ENCODE assay signal across 14 cellular contexts in genomic region chr3:138578141-138578540, GRCh38. TPM values are rescaled to one million over a fixed set of nuclear protein-coding genes. Genes with fewer than 3 reads are reported as not detected.
DNase-seq lines count a peak whose midpoint lies in the region; ATAC-seq and TF ChIP-seq lines count a peak whose summit lies in the region.
"Had no signal": no experiment of that assay in that cellular context is flagged by ENCODE, and none has a peak within 500 bp of the region (broad histone marks: within the 10 kb centered on the region; RNA-seq: fewer than 3 reads in every experiment).

No MANE protein-coding gene starts in this region.

- H3K9me2 ChIP-seq in DOHH2 (replicated peaks; ENCODE audit: control insufficient read depth, low read length) = no peaks in the 10 kb centered on the region

- peaks cover 32% of the 10 kb centered on the region for H3K36me3 Mint-ChIP-seq in activated T-helper 2 cell treated with anti-CD3 and anti-CD28 coated beads, Interferon-gamma antibody, Interleukin-2, Interleukin-4, amounts not matched to agents 10 μg/mL and 5 μg/mL and 100 μg/mL, durations not matched to agents 14 hours and 24 hours and 36 hours (ENCODE audit: low read depth)
- H3K36me3 Mint-ChIP-seq: stimulated activated effector memory CD8-positive, alpha-beta T cell treated with anti-CD3 and anti-CD28 coated beads, Interleukin-12 subunit alpha, Interleukin-12 subunit beta, amount 100 ng/mL, for 72 hours had no signal

- ATAC-seq in GM19455 (IDR thresholded peaks at IDR 0.05; ENCODE audit: unreplicated experiment) = peak; percentile 87
- ATAC-seq in HG03135 (IDR thresholded peaks at IDR 0.05; ENCODE audit: unreplicated experiment) = peak; percentile 96
- ATAC-seq: right lobe of liver; stimulated activated effector memory CD8-positive, alpha-beta T cell treated with anti-CD3 and anti-CD28 coated beads, Interleukin-12 subunit alpha, Interleukin-12 subunit beta, amount 100 ng/mL, for 72 hours had no signal

- H4K20me1 ChIP-seq in DOHH2 (ENCODE audit: control insufficient read depth, insufficient read depth, low read depth, low read length) = no peaks in the 10 kb centered on the region

- H3K27me3 Mint-ChIP-seq in activated T-helper 2 cell treated with anti-CD3 and anti-CD28 coated beads, Interferon-gamma antibody, Interleukin-2, Interleukin-4, amounts not matched to agents 10 μg/mL and 5 μg/mL and 100 μg/mL, durations not matched to agents 14 hours and 24 hours and 36 hours (ENCODE audit: low read depth) = no peaks in the 10 kb centered on the region

- no peaks in the 10 kb centered on the region for H3K36me3 ChIP-seq in DOHH2 (ENCODE audit: control insufficient read depth, low read length)
- H3K36me3 ChIP-seq: colonic mucosa, right lobe of liver had no signal

- no peaks in the 10 kb centered on the region for H3F3A ChIP-seq in DOHH2 (ENCODE audit: control insufficient read depth, insufficient read depth)

- peaks cover 17% of the 10 kb centered on the region for H3K79me2 ChIP-seq in DOHH2 (ENCODE audit: control insufficient read depth, low read length)

- H3K27me3 ChIP-seq in DOHH2 (ENCODE audit: control insufficient read depth, low read length) = no peaks in the 10 kb centered on the region
- H3K27me3 ChIP-seq: colonic mucosa, right lobe of liver had no signal

- H3K9me3 Mint-ChIP-seq in activated T-helper 2 cell treated with anti-CD3 and anti-CD28 coated beads, Interferon-gamma antibody, Interleukin-2, Interleukin-4, amounts not matched to agents 10 μg/mL and 5 μg/mL and 100 μg/mL, durations not matched to agents 14 hours and 24 hours and 36 hours = peaks cover 33% of the 10 kb centered on the region

- H3K27ac ChIP-seq in DOHH2 (ENCODE audit: low read depth, low read length) (no peak overlapping the region), caudate nucleus (ENCODE audit: low read depth, low read length) (no peak overlapping the region)
- H3K27ac ChIP-seq: colonic mucosa, HL-60, right lobe of liver had no signal

- DNase-seq in activated T-helper 2 cell treated with anti-CD3 and anti-CD28 coated beads, Interferon-gamma antibody, Interleukin-2, Interleukin-4, amounts not matched to agents 10 μg/mL and 5 μg/mL and 100 μg/mL, durations not matched to agents 14 hours and 24 hours and 36 hours (ENCODE audit: low spot score) = no peak
- no peak for DNase-seq in effector CD8-positive, alpha-beta T cell (lab: John Stamatoyannopoulos, UW)
- no peak for DNase-seq in SW480 (ENCODE audit: low spot score)
- no peak for DNase-seq in NCI-H524 treated with DMSO at 0.1 percent for 48 hours (lab: John Stamatoyannopoulos, UW)
- no peak for DNase-seq in caudate nucleus (lab: John Stamatoyannopoulos, UW)
- DNase-seq: colonic mucosa, DMS153, NCI-H774, right lobe of liver had no signal

- intact Hi-C loops in activated T-helper 2 cell treated with anti-CD3 and anti-CD28 coated beads, Interferon-gamma antibody, Interleukin-2, Interleukin-4, amounts not matched to agents 10 μg/mL and 5 μg/mL and 100 μg/mL, durations not matched to agents 14 hours and 24 hours and 36 hours (cut with micrococcal nuclease) = loop anchor here (5.0 kb wide), 1 partner anchor 66 kb away; no protein-coding TSS in a partner anchor

- H3K4me2 ChIP-seq in DOHH2 (ENCODE audit: low read length) = peak overlapping the region; percentile 15

- H3K4me1 Mint-ChIP-seq in activated T-helper 2 cell treated with anti-CD3 and anti-CD28 coated beads, Interferon-gamma antibody, Interleukin-2, Interleukin-4, amounts not matched to agents 10 μg/mL and 5 μg/mL and 100 μg/mL, durations not matched to agents 14 hours and 24 hours and 36 hours (ENCODE audit: low read depth) = peaks cover 32% of the 10 kb centered on the region

- H3K4me3 ChIP-seq in DOHH2 (ENCODE audit: low read length) = no peak overlapping the region
- H3K4me3 ChIP-seq: colonic mucosa, right lobe of liver had no signal

- H3K27ac Mint-ChIP-seq in activated T-helper 2 cell treated with anti-CD3 and anti-CD28 coated beads, Interferon-gamma antibody, Interleukin-2, Interleukin-4, amounts not matched to agents 10 μg/mL and 5 μg/mL and 100 μg/mL, durations not matched to agents 14 hours and 24 hours and 36 hours = peak overlapping the region; percentile 87
- H3K27ac Mint-ChIP-seq: stimulated activated effector memory CD8-positive, alpha-beta T cell treated with anti-CD3 and anti-CD28 coated beads, Interleukin-12 subunit alpha, Interleukin-12 subunit beta, amount 100 ng/mL, for 72 hours had no signal

- no peaks in the 10 kb centered on the region for H3K9me3 ChIP-seq in DOHH2 (ENCODE audit: control insufficient read depth, insufficient read depth, low read length)
- H3K9me3 ChIP-seq: colonic mucosa, right lobe of liver had no signal

- peak overlapping the region; percentile 62 for H3K4me3 Mint-ChIP-seq in activated T-helper 2 cell treated with anti-CD3 and anti-CD28 coated beads, Interferon-gamma antibody, Interleukin-2, Interleukin-4, amounts not matched to agents 10 μg/mL and 5 μg/mL and 100 μg/mL, durations not matched to agents 14 hours and 24 hours and 36 hours (ENCODE audit: low read depth)
- H3K4me3 Mint-ChIP-seq: stimulated activated effector memory CD8-positive, alpha-beta T cell treated with anti-CD3 and anti-CD28 coated beads, Interleukin-12 subunit alpha, Interleukin-12 subunit beta, amount 100 ng/mL, for 72 hours had no signal

- peaks cover 26% of the 10 kb centered on the region for H3K4me1 ChIP-seq in DOHH2 (ENCODE audit: control insufficient read depth, low read length)
- H3K4me1 ChIP-seq: colonic mucosa, right lobe of liver had no signal

- TF ChIP-seq CTCF in DOHH2 (IDR thresholded peaks at IDR 0.05; ENCODE audit: low read depth, low read length, poor library complexity, severe bottlenecking) = no peak

RNA-seq across cellular contexts. Expression of gene CEP70, which starts 15.9 kb away (rescaled TPM):
- total RNA-seq in activated T-helper 2 cell treated with anti-CD3 and anti-CD28 coated beads, Interferon-gamma antibody, Interleukin-2, Interleukin-4, amounts not matched to agents 10 μg/mL and 5 μg/mL and 100 μg/mL, durations not matched to agents 14 hours and 24 hours and 36 hours = 7.2 and 7.7 TPM in 2 replicates

RNA-seq across cellular contexts. Expression of gene FAIM, which starts 30.4 kb away (rescaled TPM):
- 3.1 and 3.7 TPM in 2 replicates for total RNA-seq in activated T-helper 2 cell treated with anti-CD3 and anti-CD28 coated beads, Interferon-gamma antibody, Interleukin-2, Interleukin-4, amounts not matched to agents 10 μg/mL and 5 μg/mL and 100 μg/mL, durations not matched to agents 14 hours and 24 hours and 36 hours
